ENCODE assay signal across 18 cellular contexts in the genomic region with DNA sequence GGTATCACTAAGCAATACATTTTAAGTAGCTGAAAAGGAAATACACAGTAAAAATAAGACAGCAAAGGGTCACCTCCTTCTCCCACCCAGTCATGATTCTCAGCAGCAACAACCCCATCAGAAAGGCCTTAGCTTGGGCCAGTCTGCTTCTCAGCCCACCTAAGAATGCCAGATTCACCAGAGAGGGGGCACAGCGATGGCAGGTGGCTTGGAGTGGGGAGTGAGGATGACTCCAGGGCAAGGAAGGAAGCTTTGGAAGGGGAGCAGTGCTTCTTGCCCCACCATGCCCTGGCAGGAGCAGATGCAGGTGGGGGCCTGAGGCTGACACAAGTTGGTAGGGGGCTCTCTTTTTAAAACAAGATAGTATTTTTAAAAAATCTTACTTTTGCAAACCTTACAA. TPM values are rescaled to one million over a fixed set of nuclear protein-coding genes. Genes with fewer than 3 reads are reported as not detected.
DNase-seq lines count a peak whose midpoint lies in the region; TF ChIP-seq lines count a peak whose summit lies in the region.
"Had no signal": no experiment of that assay in that cellular context is flagged by ENCODE, and none has a peak within 500 bp of the region (broad histone marks: within the 10 kb centered on the region; RNA-seq: fewer than 3 reads in every experiment).

No MANE protein-coding gene starts in this region.

- H3K27me3 ChIP-seq in BLaER1 treated with 17β-estradiol and CSF1 and Interleukin-3, amounts not matched to agents 10 nM and 100 nM: no peaks in the 10 kb centered on the region
- H3K27me3 ChIP-seq in MG63: no peaks in the 10 kb centered on the region
- H3K27me3 ChIP-seq: BLaER1 had no signal

- H3K27ac ChIP-seq in BLaER1 treated with 17β-estradiol and CSF1 and Interleukin-3, amounts not matched to agents 10 nM and 100 nM: peak overlapping the region in 10 of 11 experiments; percentile 0 to 94 (median 28); a peak in 13 of 22 replicates
- H3K27ac ChIP-seq: BLaER1 had no signal

- H3K4me3 ChIP-seq in BLaER1 treated with 17β-estradiol and CSF1 and Interleukin-3, amounts not matched to agents 10 nM and 100 nM: no peak overlapping the region
- no peak overlapping the region for H3K4me3 ChIP-seq in MG63
- H3K4me3 ChIP-seq: BLaER1, GM12878 had no signal

- intact Hi-C loops in posterior vena cava (cut with DNase I) (no loop called here), Calu3 (cut with micrococcal nuclease; ENCODE audit: unreplicated experiment) (no loop called here)

- peaks cover 59% of the 10 kb centered on the region for H3K4me1 Mint-ChIP-seq in chondrocyte (ENCODE audit: low read depth)
- H3K4me1 Mint-ChIP-seq in glutamatergic neuron (ENCODE audit: low read depth, unreplicated experiment): peaks cover 12% of the 10 kb centered on the region
- no peaks in the 10 kb centered on the region for H3K4me1 Mint-ChIP-seq in Calu3 (ENCODE audit: low read depth, unreplicated experiment)

- H3K9me3 ChIP-seq in BLaER1 treated with 17β-estradiol and CSF1 and Interleukin-3, amounts not matched to agents 10 nM and 100 nM (replicated peaks in 1 of 11): peaks cover 0 to 29% (median 21%) of the 10 kb centered on the region in 11 experiments; a peak in 15 of 22 replicates
- H3K9me3 ChIP-seq in MG63: no peaks in the 10 kb centered on the region

- H3K4me3 Mint-ChIP-seq in chondrocyte (ENCODE audit: unreplicated experiment) (no peak overlapping the region), glutamatergic neuron (ENCODE audit: unreplicated experiment) (no peak overlapping the region), Calu3 (ENCODE audit: low read depth, unreplicated experiment) (no peak overlapping the region)
- H3K4me3 Mint-ChIP-seq: CD8-positive, alpha-beta T cell; H9 had no signal

- H4K20me1 ChIP-seq in BLaER1 treated with 17β-estradiol and CSF1 and Interleukin-3, amounts not matched to agents 10 nM and 100 nM: peaks cover 8 to 100% (median 47%) of the 10 kb centered on the region in 11 experiments; a peak in 18 of 22 replicates

- BruUV-seq in Calu3 (replicated peaks; lab: Mats Ljungman, UMichigan): no TSS peak

- DNase-seq in chondrocyte (ENCODE audit: low spot score) (no peak), glutamatergic neuron (no peak), posterior vena cava (ENCODE audit: low spot score) (peak; percentile 65), MG63 (no peak), Calu3 (no peak), NCI-H2227 (lab: John Stamatoyannopoulos, UW; ENCODE audit: unreplicated experiment) (no peak), NCI-H2107 (lab: John Stamatoyannopoulos, UW) (no peak)
- DNase-seq: 8988T; CD8-positive, alpha-beta T cell; COR-L47; DMS153; DMS79 treated with DMSO at 0.1 percent for 48 hours; GOT3; H9 had no signal

- H3K27ac Mint-ChIP-seq in chondrocyte (ENCODE audit: unreplicated experiment) (peak overlapping the region; percentile 54), glutamatergic neuron (ENCODE audit: unreplicated experiment) (peak overlapping the region; percentile 33), Calu3 (ENCODE audit: unreplicated experiment) (no peak overlapping the region)
- H3K27ac Mint-ChIP-seq: CD8-positive, alpha-beta T cell; H9; IgD-negative memory B cell had no signal

- H3K9me3 Mint-ChIP-seq in chondrocyte (ENCODE audit: low read depth): no peaks in the 10 kb centered on the region
- H3K9me3 Mint-ChIP-seq in glutamatergic neuron (ENCODE audit: unreplicated experiment): peaks cover 9% of the 10 kb centered on the region
- no peaks in the 10 kb centered on the region for H3K9me3 Mint-ChIP-seq in Calu3 (ENCODE audit: low read depth, unreplicated experiment)
- H3K9me3 Mint-ChIP-seq: CD8-positive, alpha-beta T cell; IgD-negative memory B cell had no signal

- peak overlapping the region in 3 of 11 experiments; percentile 44 to 87 (median 80); a peak in 6 of 22 replicates for H3K4me2 ChIP-seq in BLaER1 treated with 17β-estradiol and CSF1 and Interleukin-3, amounts not matched to agents 10 nM and 100 nM
- H3K4me2 ChIP-seq: BLaER1 had no signal

- H3K36me3 Mint-ChIP-seq in chondrocyte (ENCODE audit: low read depth) (no peaks in the 10 kb centered on the region), glutamatergic neuron (ENCODE audit: unreplicated experiment) (peaks cover 6% of the 10 kb centered on the region), Calu3 (ENCODE audit: insufficient read depth, unreplicated experiment) (no peaks in the 10 kb centered on the region)

- CTCF ChIA-PET in Calu3 (lab: Charles Lee): no interaction called here

- peak overlapping the region in 2 of 11 experiments; percentile 18 to 57; a peak in 4 of 22 replicates for H3K9ac ChIP-seq in BLaER1 treated with 17β-estradiol and CSF1 and Interleukin-3, amounts not matched to agents 10 nM and 100 nM
- H3K9ac ChIP-seq: BLaER1 had no signal

- TF ChIP-seq CTCF in chondrocyte (IDR thresholded peaks at IDR 0.05): no peak
- TF ChIP-seq CTCF in glutamatergic neuron (IDR thresholded peaks at IDR 0.05; ENCODE audit: partially characterized antibody, unreplicated experiment): no peak
- TF ChIP-seq CTCF in Calu3 (IDR thresholded peaks at IDR 0.05; ENCODE audit: unreplicated experiment): no peak

- peaks cover 27 to 98% (median 42%) of the 10 kb centered on the region in 10 experiments for H3K4me1 ChIP-seq in BLaER1 treated with 17β-estradiol and CSF1 and Interleukin-3, amounts not matched to agents 10 nM and 100 nM

- H3K27me3 Mint-ChIP-seq in chondrocyte (ENCODE audit: low read depth) (no peaks in the 10 kb centered on the region), glutamatergic neuron (ENCODE audit: unreplicated experiment) (peaks cover 3% of the 10 kb centered on the region), Calu3 (ENCODE audit: unreplicated experiment) (no peaks in the 10 kb centered on the region)
- H3K27me3 Mint-ChIP-seq: IgD-negative memory B cell had no signal

- peaks cover 84 to 100% (median 97%) of the 10 kb centered on the region in 11 experiments for H3K36me3 ChIP-seq in BLaER1 treated with 17β-estradiol and CSF1 and Interleukin-3, amounts not matched to agents 10 nM and 100 nM
- H3K36me3 ChIP-seq in MG63: no peaks in the 10 kb centered on the region

RNA-seq across cellular contexts. Expression of a gene that starts 51.4 kb away (rescaled TPM):
- total RNA-seq in chondrocyte (22.4 to 26.6 TPM (median 25.1 TPM) in 3 replicates), glutamatergic neuron (ENCODE audit: unreplicated experiment) (146 TPM), posterior vena cava (10 to 100 TPM; 23.5 to 32.9 TPM), Calu3 (2022) (0.76 and 0.78 TPM in 2 replicates)
- total RNA-seq in MG63 (2014; rRNA removed; shearing (Covaris generic); ENCODE audit: low replicate concordance): 2.4 and 2.9 TPM in 2 replicates
